ENCODE assay signal across 28 cellular contexts in the genomic region with DNA sequence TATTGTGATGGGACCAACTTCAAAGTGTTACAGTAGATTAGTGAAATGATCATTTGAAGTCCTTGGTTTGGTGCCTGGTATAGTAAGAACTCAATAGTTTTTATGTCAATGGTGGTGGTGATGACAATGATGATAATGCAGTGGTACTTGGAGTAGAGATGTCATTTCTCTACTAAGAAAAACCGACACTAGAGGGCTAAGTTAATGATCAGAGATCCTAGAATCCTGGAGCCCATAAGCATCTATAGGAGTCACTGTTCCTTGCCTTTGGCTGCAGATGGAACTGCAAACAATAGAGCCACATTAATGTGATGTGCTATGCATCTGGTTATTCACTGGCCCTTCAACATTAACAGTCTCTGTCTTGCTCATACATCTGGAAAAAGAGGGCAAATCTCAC.
"Had no signal": no experiment of that assay in that cellular context is flagged by ENCODE, and none has a peak within 500 bp of the region (broad histone marks: within the 10 kb centered on the region; RNA-seq: fewer than 3 reads in every experiment).

No MANE protein-coding gene starts in this region.

- H3K9me3 ChIP-seq: gastroesophageal sphincter, right atrium auricular region, stomach, thyroid gland, upper lobe of left lung had no signal

- H3K79me2 ChIP-seq: hepatocyte, parathyroid adenoma had no signal

- H3K4me2 ChIP-seq: hepatocyte had no signal

- H3K4me1 ChIP-seq: gastroesophageal sphincter, parathyroid adenoma, right atrium auricular region, stomach, thyroid gland, upper lobe of left lung had no signal

- DNase-seq: activated CD4-positive, alpha-beta memory T cell treated with anti-CD3 and anti-CD28 coated beads for 36 hours; activated CD4-positive, alpha-beta T cell treated with anti-CD3 and anti-CD28 coated beads, Interleukin-2, amount 10 ng/mL, durations not matched to agents 24 days and 14 days; activated CD4-positive, CD25-positive, alpha-beta regulatory T cell treated with anti-CD3 and anti-CD28 coated beads, Interleukin-2, amount 50 U/mL, for 72 hours; activated CD8-positive, alpha-beta memory T cell treated with anti-CD3 and anti-CD28 coated beads, Interleukin-2, amount 50 U/mL, for 48 hours; activated gamma-delta T cell; activated naive CD4-positive, alpha-beta T cell treated with anti-CD3 and anti-CD28 coated beads, Interleukin-2, amount 10 ng/mL, durations not matched to agents 7 days and 5 days; activated naive CD8-positive, alpha-beta T cell treated with anti-CD3 and anti-CD28 coated beads, Interleukin-2, amount 10 ng/mL, durations not matched to agents 7 days and 5 days; activated T-cell treated with anti-CD3 and anti-CD28 coated beads, Interleukin-2, amount 50 U/mL, for 24 hours; amniotic stem cell; caudate nucleus; cortex of kidney; effector memory CD8-positive, alpha-beta T cell; left colon; midbrain; naive thymus-derived CD4-positive, alpha-beta T cell; nucleus accumbens; stimulated activated CD4-positive, alpha-beta T cell treated with anti-CD3 and anti-CD28 coated beads, Interleukin-15, amount 100 ng/mL, for 24 hours; stimulated activated CD4-positive, alpha-beta T cell treated with anti-CD3 and anti-CD28 coated beads, Interleukin-2, amount 100 ng/mL, for 24 hours; stimulated activated naive B cell treated with anti-CD40 and anti-IgM and Interleukin-4, amounts not matched to agents 10 μg/mL and 1 μg/mL and 100 μg/mL, for 72 hours; stomach; T1000; thyroid gland; upper lobe of left lung; WERI-Rb-1 had no signal

- H3K27ac ChIP-seq: gastroesophageal sphincter, hepatocyte, parathyroid adenoma, right atrium auricular region, stomach, thyroid gland, upper lobe of left lung, WERI-Rb-1 had no signal

- H2AFZ ChIP-seq: hepatocyte, parathyroid adenoma had no signal

- H3K9ac ChIP-seq: parathyroid adenoma had no signal

- H3K36me3 ChIP-seq: gastroesophageal sphincter, right atrium auricular region, stomach, thyroid gland, upper lobe of left lung, WERI-Rb-1 had no signal

- H3K4me3 ChIP-seq: gastroesophageal sphincter, hepatocyte, right atrium auricular region, stomach, thyroid gland, upper lobe of left lung had no signal

- H3K27me3 ChIP-seq: gastroesophageal sphincter, hepatocyte, right atrium auricular region, stomach, thyroid gland, upper lobe of left lung had no signal

- ATAC-seq: effector memory CD8-positive, alpha-beta T cell; gastroesophageal sphincter; left colon; naive thymus-derived CD4-positive, alpha-beta T cell; stimulated activated naive B cell treated with anti-CD40 and anti-IgM and Interleukin-4, amounts not matched to agents 10 μg/mL and 1 μg/mL and 100 μg/mL, for 72 hours had no signal
